In genomic region chr5:80739898-80740297, GRCh38 we compare ENCODE assay signal across 1 cellular context.
TF ChIP-seq lines count a peak whose summit lies in the region.

No MANE protein-coding gene starts in this region.

TF ChIP-seq in HEK293, 187 proteins besides CTCF, POLR2A, EP300 and RAD21 (continued from another document):
- TF ChIP-seq KLF10 (tag by site-specific recombination; IDR thresholded peaks at IDR 0.05): no peak
- TF ChIP-seq ZNF211 (tag by site-specific recombination; IDR thresholded peaks at IDR 0.05; ENCODE audit: low read depth): no peak
- no peak for TF ChIP-seq ZNF513 (tag by site-specific recombination; IDR thresholded peaks at IDR 0.05)
- TF ChIP-seq WT1 (tag by site-specific recombination; IDR thresholded peaks at IDR 0.05): no peak
- no peak for TF ChIP-seq ZNF621 (tag by site-specific recombination; IDR thresholded peaks at IDR 0.05)
